In genomic region chr11:65491614-65492386, GRCh38 we compare ENCODE assay signal across 1 cellular context.
A peak's percentile ranks its signal among the peaks of the same experiment; 100 is the strongest.
TF ChIP-seq lines count a peak whose summit lies in the region.

No MANE protein-coding gene starts in this region.

TF ChIP-seq in GM12878, 131 proteins besides CTCF, POLR2A, EP300 and RAD21:
- 0 out of 2 replicates have a peak, but pooled peaks have one; percentile 27 for TF ChIP-seq SMARCA5 (IDR thresholded peaks at IDR 0.05)
- TF ChIP-seq MEF2B (IDR thresholded peaks at IDR 0.05; ENCODE audit: partially characterized antibody, poor library complexity, severe bottlenecking): peak; percentile 78
- peak; percentile 86 for TF ChIP-seq NBN (IDR thresholded peaks at IDR 0.05)
- TF ChIP-seq YY1 (IDR thresholded peaks at IDR 0.05; ENCODE audit: low read depth, low read length): 0 out of 2 replicates have a peak, but pooled peaks have one; percentile 11
- TF ChIP-seq IKZF2 (IDR thresholded peaks at IDR 0.05): peak; percentile 78 to 91; a peak in 3 of 4 replicates
- peak; percentile 53; the same call in 1 of the 2 replicates for TF ChIP-seq MLLT1 (IDR thresholded peaks at IDR 0.05)
- no peak for TF ChIP-seq REST (IDR thresholded peaks at IDR 0.05; ENCODE audit: low read depth, low read length)
- 0 out of 2 replicates have a peak, but pooled peaks have one; percentile 7 for TF ChIP-seq PAX5 (IDR thresholded peaks at IDR 0.05; ENCODE audit: borderline replicate concordance, low read depth, low read length)
- peak; percentile 72 for TF ChIP-seq RELB (IDR thresholded peaks at IDR 0.05; ENCODE audit: low read depth)
- TF ChIP-seq IKZF1 (conservative IDR thresholded peaks at IDR 0.05): peak; percentile 81
- peak; percentile 31 for TF ChIP-seq DPF2 (IDR thresholded peaks at IDR 0.05)
- no peak; the same call in 1 of the 2 replicates for TF ChIP-seq ATF7 (IDR thresholded peaks at IDR 0.05; ENCODE audit: low read depth)
- TF ChIP-seq, protein P1, sequence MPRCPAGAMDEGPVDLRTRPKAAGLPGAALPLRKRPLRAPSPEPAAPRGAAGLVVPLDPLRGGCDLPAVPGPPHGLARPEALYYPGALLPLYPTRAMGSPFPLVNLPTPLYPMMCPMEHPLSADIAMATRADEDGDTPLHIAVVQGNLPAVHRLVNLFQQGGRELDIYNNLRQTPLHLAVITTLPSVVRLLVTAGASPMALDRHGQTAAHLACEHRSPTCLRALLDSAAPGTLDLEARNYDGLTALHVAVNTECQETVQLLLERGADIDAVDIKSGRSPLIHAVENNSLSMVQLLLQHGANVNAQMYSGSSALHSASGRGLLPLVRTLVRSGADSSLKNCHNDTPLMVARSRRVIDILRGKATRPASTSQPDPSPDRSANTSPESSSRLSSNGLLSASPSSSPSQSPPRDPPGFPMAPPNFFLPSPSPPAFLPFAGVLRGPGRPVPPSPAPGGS (IDR thresholded peaks at IDR 0.05; ENCODE audit: borderline replicate concordance, insufficient read depth, low read depth, low read length, poor library complexity, severe bottlenecking): peak; percentile 39
- peak; percentile 16 for TF ChIP-seq MYC (IDR thresholded peaks at IDR 0.05; ENCODE audit: insufficient read depth, insufficient read length, insufficient replicate concordance, low read length, severe bottlenecking)
- no peak for TF ChIP-seq FOXK2 (IDR thresholded peaks at IDR 0.05)
- TF ChIP-seq, protein P2, sequence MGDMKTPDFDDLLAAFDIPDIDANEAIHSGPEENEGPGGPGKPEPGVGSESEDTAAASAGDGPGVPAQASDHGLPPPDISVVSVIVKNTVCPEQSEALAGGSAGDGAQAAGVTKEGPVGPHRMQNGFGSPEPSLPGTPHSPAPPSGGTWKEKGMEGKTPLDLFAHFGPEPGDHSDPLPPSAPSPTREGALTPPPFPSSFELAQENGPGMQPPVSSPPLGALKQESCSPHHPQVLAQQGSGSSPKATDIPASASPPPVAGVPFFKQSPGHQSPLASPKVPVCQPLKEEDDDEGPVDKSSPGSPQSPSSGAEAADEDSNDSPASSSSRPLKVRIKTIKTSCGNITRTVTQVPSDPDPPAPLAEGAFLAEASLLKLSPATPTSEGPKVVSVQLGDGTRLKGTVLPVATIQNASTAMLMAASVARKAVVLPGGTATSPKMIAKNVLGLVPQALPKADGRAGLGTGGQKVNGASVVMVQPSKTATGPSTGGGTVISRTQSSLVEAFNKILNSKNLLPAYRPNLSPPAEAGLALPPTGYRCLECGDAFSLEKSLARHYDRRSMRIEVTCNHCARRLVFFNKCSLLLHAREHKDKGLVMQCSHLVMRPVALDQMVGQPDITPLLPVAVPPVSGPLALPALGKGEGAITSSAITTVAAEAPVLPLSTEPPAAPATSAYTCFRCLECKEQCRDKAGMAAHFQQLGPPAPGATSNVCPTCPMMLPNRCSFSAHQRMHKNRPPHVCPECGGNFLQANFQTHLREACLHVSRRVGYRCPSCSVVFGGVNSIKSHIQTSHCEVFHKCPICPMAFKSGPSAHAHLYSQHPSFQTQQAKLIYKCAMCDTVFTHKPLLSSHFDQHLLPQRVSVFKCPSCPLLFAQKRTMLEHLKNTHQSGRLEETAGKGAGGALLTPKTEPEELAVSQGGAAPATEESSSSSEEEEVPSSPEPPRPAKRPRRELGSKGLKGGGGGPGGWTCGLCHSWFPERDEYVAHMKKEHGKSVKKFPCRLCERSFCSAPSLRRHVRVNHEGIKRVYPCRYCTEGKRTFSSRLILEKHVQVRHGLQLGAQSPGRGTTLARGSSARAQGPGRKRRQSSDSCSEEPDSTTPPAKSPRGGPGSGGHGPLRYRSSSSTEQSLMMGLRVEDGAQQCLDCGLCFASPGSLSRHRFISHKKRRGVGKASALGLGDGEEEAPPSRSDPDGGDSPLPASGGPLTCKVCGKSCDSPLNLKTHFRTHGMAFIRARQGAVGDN (IDR thresholded peaks at IDR 0.05): no peak; the same call in 1 of the 2 replicates
- TF ChIP-seq MTA2 (IDR thresholded peaks at IDR 0.05; ENCODE audit: low read depth): no peak
- TF ChIP-seq, protein P3, sequence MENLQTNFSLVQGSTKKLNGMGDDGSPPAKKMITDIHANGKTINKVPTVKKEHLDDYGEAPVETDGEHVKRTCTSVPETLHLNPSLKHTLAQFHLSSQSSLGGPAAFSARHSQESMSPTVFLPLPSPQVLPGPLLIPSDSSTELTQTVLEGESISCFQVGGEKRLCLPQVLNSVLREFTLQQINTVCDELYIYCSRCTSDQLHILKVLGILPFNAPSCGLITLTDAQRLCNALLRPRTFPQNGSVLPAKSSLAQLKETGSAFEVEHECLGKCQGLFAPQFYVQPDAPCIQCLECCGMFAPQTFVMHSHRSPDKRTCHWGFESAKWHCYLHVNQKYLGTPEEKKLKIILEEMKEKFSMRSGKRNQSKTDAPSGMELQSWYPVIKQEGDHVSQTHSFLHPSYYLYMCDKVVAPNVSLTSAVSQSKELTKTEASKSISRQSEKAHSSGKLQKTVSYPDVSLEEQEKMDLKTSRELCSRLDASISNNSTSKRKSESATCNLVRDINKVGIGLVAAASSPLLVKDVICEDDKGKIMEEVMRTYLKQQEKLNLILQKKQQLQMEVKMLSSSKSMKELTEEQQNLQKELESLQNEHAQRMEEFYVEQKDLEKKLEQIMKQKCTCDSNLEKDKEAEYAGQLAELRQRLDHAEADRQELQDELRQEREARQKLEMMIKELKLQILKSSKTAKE (IDR thresholded peaks at IDR 0.05; ENCODE audit: low read depth, poor library complexity, severe bottlenecking): peak; percentile 8
- peak; percentile 58; the same call in 1 of the 2 replicates for TF ChIP-seq EED (IDR thresholded peaks at IDR 0.05; ENCODE audit: low read depth)
- no peak for TF ChIP-seq MYB (IDR thresholded peaks at IDR 0.05; ENCODE audit: borderline replicate concordance, low read depth, low read length)
- TF ChIP-seq BHLHE40 (IDR thresholded peaks at IDR 0.05; ENCODE audit: borderline replicate concordance in 1 of 2, low read depth in 2 of 2, low read length in 1 of 2): peak in 1 of 2 experiments; percentile 28; a peak in 1 of 4 replicates
